1 cellular context compared by ENCODE assay signal in genomic region chr12:57203201-57203600, GRCh38.
TF ChIP-seq lines count a peak whose summit lies in the region.

No MANE protein-coding gene starts in this region.

TF ChIP-seq in HepG2, 621 proteins besides CTCF, POLR2A, EP300 and RAD21:
- no peak for TF ChIP-seq ZNF501 (CRISPR knock-in tag; IDR thresholded peaks at IDR 0.05)
- TF ChIP-seq AGO2 (optimal IDR thresholded peaks at IDR 0.05; ENCODE audit: low read depth, low read length), result peak; percentile 47
